17 cellular contexts compared by ENCODE assay signal in genomic region chr13:33272531-33273124, GRCh38. TPM values are rescaled to one million over a fixed set of nuclear protein-coding genes. Genes with fewer than 3 reads are reported as not detected.
DNase-seq lines count a peak whose midpoint lies in the region; ATAC-seq, FAIRE-seq and TF ChIP-seq lines count a peak whose summit lies in the region.
"Had no signal": no experiment of that assay in that cellular context is flagged by ENCODE, and none has a peak within 500 bp of the region (broad histone marks: within the 10 kb centered on the region; RNA-seq: fewer than 3 reads in every experiment).

No MANE protein-coding gene starts in this region.

- H3K27me3 ChIP-seq in H9 (ENCODE audit: insufficient read depth, low read length) (no peaks in the 10 kb centered on the region; the same call in 1 of the 2 replicates), mammary epithelial cell (ENCODE audit: insufficient read depth, low read length) (no peaks in the 10 kb centered on the region), HepG2 (ENCODE audit: control insufficient read depth in 1 of 2, insufficient read depth in 2 of 2, low read length in 2 of 2) (no peaks in the 10 kb centered on the region), small intestine (ENCODE audit: control insufficient read depth in 2 of 2, insufficient read depth in 2 of 2, low read length in 2 of 2) (no peaks in the 10 kb centered on the region)
- H3K27me3 ChIP-seq: adrenal gland had no signal

- H3K9me3 ChIP-seq in H9 (ENCODE audit: control insufficient read depth, low read depth, low read length) (no peaks in the 10 kb centered on the region), mammary epithelial cell (replicated peaks; ENCODE audit: insufficient read depth, low read length) (no peaks in the 10 kb centered on the region), HepG2 (ENCODE audit: low read length) (no peaks in the 10 kb centered on the region), small intestine (ENCODE audit: control insufficient read depth, low read depth) (no peaks in the 10 kb centered on the region)
- H3K9me3 ChIP-seq: adrenal gland had no signal

- H3K9me3 Mint-ChIP-seq in H9, result no peaks in the 10 kb centered on the region

- no peak overlapping the region for H2BK120ac ChIP-seq in H9 (ENCODE audit: low read depth, low read length, poor library complexity, severe bottlenecking)

- no peak for TF ChIP-seq POLR2A in HepG2 (IDR thresholded peaks at IDR 0.05; ENCODE audit: insufficient read depth in 1 of 2, low read depth in 2 of 2, low read length in 2 of 2)

- H2BK5ac ChIP-seq in H9 (ENCODE audit: insufficient read length, low read length), result no peak overlapping the region

- BruUV-seq in mammary epithelial cell (replicated peaks; lab: Mats Ljungman, UMichigan), result no TSS peak
- TSS peak; percentile 62 for BruUV-seq in HepG2 (replicated peaks; lab: Mats Ljungman, UMichigan)

- H3K27me3 Mint-ChIP-seq in H9 (ENCODE audit: low read depth), result no peaks in the 10 kb centered on the region

- no peaks in the 10 kb centered on the region; the same call in 1 of the 2 replicates for H3K4me1 ChIP-seq in H9 (ENCODE audit: insufficient read depth, low read length)
- H3K4me1 ChIP-seq in mammary epithelial cell (ENCODE audit: insufficient read depth, low read length), result peaks cover 14% of the 10 kb centered on the region
- peaks cover 79% of the 10 kb centered on the region for H3K4me1 ChIP-seq in HepG2 (ENCODE audit: insufficient read depth, low read length)
- peaks cover 0 to 18% of the 10 kb centered on the region in 2 donors for H3K4me1 ChIP-seq in small intestine (ENCODE audit: control insufficient read depth in 2 of 2, insufficient read depth in 1 of 2, low read depth in 1 of 2, low read length in 1 of 2)

- no peak overlapping the region for H2BK12ac ChIP-seq in H9 (ENCODE audit: insufficient read length, low read depth, low read length)

- intact Hi-C loops in mammary epithelial cell (cut with micrococcal nuclease) (no loop called here), HepG2 (cut with micrococcal nuclease; ENCODE audit: unreplicated experiment) (no loop called here)

- H3K4me3 Mint-ChIP-seq in H9, result no peak overlapping the region
- H3K4me3 Mint-ChIP-seq: T-helper 17 cell had no signal

- no peak overlapping the region for H2AK5ac ChIP-seq in H9 (ENCODE audit: insufficient read length, low read length)

- TF ChIP-seq CTCF in H9 (conservative IDR thresholded peaks at IDR 0.05) (no peak), mammary epithelial cell (conservative IDR thresholded peaks at IDR 0.05 in 1 of 2, IDR thresholded peaks at IDR 0.05 in 1 of 2; ENCODE audit: extremely low read depth in 1 of 2, insufficient read depth in 1 of 2, low read depth in 1 of 2, low read length in 2 of 2) (no peak), HepG2 (CRISPR knock-in tag; IDR thresholded peaks at IDR 0.05) (peak; percentile 39; the same call in 1 of the 2 replicates)

- H2AFZ ChIP-seq in H9 (ENCODE audit: low read length) (no peak overlapping the region), mammary epithelial cell (ENCODE audit: low read depth, low read length) (no peak overlapping the region), HepG2 (ENCODE audit: low read length) (no peak overlapping the region)

- peak overlapping the region in 2 of 3 experiments; percentile 9; a peak in 3 of 7 replicates for H3K27ac Mint-ChIP-seq in H9
- H3K27ac Mint-ChIP-seq: T-helper 17 cell had no signal

- no peak overlapping the region for H3K18ac ChIP-seq in H9 (ENCODE audit: insufficient read length, low read depth, low read length)

- no peak overlapping the region for H4K5ac ChIP-seq in H9 (ENCODE audit: insufficient read length, low read depth, low read length)

- H3K4me1 Mint-ChIP-seq in H9, result peaks cover 4 to 12% of the 10 kb centered on the region in 2 experiments
- H3K4me1 Mint-ChIP-seq: T-helper 17 cell had no signal

- POLR2A ChIA-PET in HepG2 (lab: Yijun Ruan, JAX), result interaction anchor here (0.9 to 2.8 kb wide), 5 partner anchors 11 to 43 kb away, joined by 3 to 14 read pairs (median 7); partner anchors contain the start of gene STARD13

- ATAC-seq in HepG2 (peak; percentile 82), HG03439 (IDR thresholded peaks at IDR 0.05; ENCODE audit: unreplicated experiment) (no peak), GM21786 (IDR thresholded peaks at IDR 0.05; ENCODE audit: unreplicated experiment) (no peak)
- ATAC-seq: T-helper 17 cell had no signal

- no peak overlapping the region for H3K14ac ChIP-seq in H9 (ENCODE audit: insufficient read depth, low read length)

- no peak overlapping the region for H4K8ac ChIP-seq in H9 (replicated peaks; ENCODE audit: insufficient read length, low read depth, low read length)

- no peak overlapping the region for H3K23ac ChIP-seq in H9 (ENCODE audit: insufficient read length, low read depth, low read length)

- no peak overlapping the region for H2BK15ac ChIP-seq in H9 (ENCODE audit: low read depth, low read length)

- no peak overlapping the region for H3K56ac ChIP-seq in H9 (ENCODE audit: insufficient read length, low read depth, low read length)

- no peaks in the 10 kb centered on the region for H3K23me2 ChIP-seq in H9 (ENCODE audit: insufficient read length, low read depth, low read length, poor library complexity, severe bottlenecking)

- H3K36me3 Mint-ChIP-seq in H9 (ENCODE audit: insufficient read depth in 1 of 3, low read depth in 3 of 3), result no peaks in the 10 kb centered on the region

- TF ChIP-seq EP300 in HepG2 (IDR thresholded peaks at IDR 0.05; ENCODE audit: low read depth in 2 of 2, low read length in 2 of 2), result no peak; a peak in 1 of 4 replicates
- TF ChIP-seq EP300 in HepG2 (CRISPR knock-in tag; IDR thresholded peaks at IDR 0.05; ENCODE audit: borderline replicate concordance), result no peak

- H4K20me1 ChIP-seq in H9 (ENCODE audit: control insufficient read depth, insufficient read depth, insufficient read length) (no peaks in the 10 kb centered on the region), mammary epithelial cell (ENCODE audit: insufficient read depth, low read length) (no peaks in the 10 kb centered on the region), HepG2 (ENCODE audit: insufficient read depth, low read length) (no peaks in the 10 kb centered on the region)

- DNase-seq in H9, result no peak
- peak; percentile 41 for DNase-seq in mammary epithelial cell
- DNase-seq in HepG2 (ENCODE audit: low spot score), result peak; percentile 52
- peak; percentile 91 for DNase-seq in small intestine
- DNase-seq in iPS-NIHi11 (ENCODE audit: low spot score), result no peak
- DNase-seq in DMS114 treated with DMSO at 0.1 percent for 48 hours (lab: John Stamatoyannopoulos, UW; ENCODE audit: unreplicated experiment), result no peak
- DNase-seq: activated CD4-positive, alpha-beta T cell treated with anti-CD3 and anti-CD28 coated beads for 48 hours; activated T-cell treated with anti-CD3 and anti-CD28 coated beads, Interleukin-2, amount 50 U/mL, for 48 hours; adrenal gland; C1 segment of cervical spinal cord; foreskin fibroblast; NCI-H2171 treated with DMSO at 0.1 percent for 48 hours; stimulated activated CD4-positive, alpha-beta T cell treated with anti-CD3 and anti-CD28 coated beads, Interleukin-2, amount 100 ng/mL, for 24 hours; T-helper 17 cell had no signal

- CTCF ChIA-PET in mammary epithelial cell (lab: Charles Lee; ENCODE audit: low non-redundant PET), result no interaction called here
- CTCF ChIA-PET in HepG2 (lab: Yijun Ruan, JAX; ENCODE audit: low intra/inter-chr PET ratio, low total read pairs), result no interaction called here

- H3T11ph ChIP-seq in H9 (ENCODE audit: low read length), result no peak overlapping the region

- H2BK20ac ChIP-seq in H9 (ENCODE audit: low read depth, low read length, poor library complexity, severe bottlenecking), result no peak overlapping the region

- H3K4ac ChIP-seq in H9 (ENCODE audit: low read depth, low read length), result no peak overlapping the region

- H3K79me1 ChIP-seq in H9 (ENCODE audit: insufficient read depth, low read depth, low read length, poor library complexity, severe bottlenecking), result no peaks in the 10 kb centered on the region

- no peak overlapping the region for H3K4me3 ChIP-seq in mammary epithelial cell (replicated peaks in 1 of 3; ENCODE audit: insufficient read depth in 1 of 3, low read depth in 2 of 3, low read length in 3 of 3)
- peak overlapping the region; percentile 29 to 41 (median 37); a peak in 3 of 6 replicates for H3K4me3 ChIP-seq in HepG2 (replicated peaks in 1 of 3; ENCODE audit: insufficient read depth in 1 of 3, low read depth in 2 of 3, low read length in 3 of 3)
- H3K4me3 ChIP-seq in small intestine (ENCODE audit: low read depth in 1 of 2, low read length in 2 of 2), result peak overlapping the region in 1 of 2 donors; percentile 22
- H3K4me3 ChIP-seq: adrenal gland had no signal

- H3K27ac ChIP-seq in H9 (ENCODE audit: insufficient read length, low read depth, low read length), result no peak overlapping the region
- no peak overlapping the region for H3K27ac ChIP-seq in mammary epithelial cell (ENCODE audit: insufficient read depth, low read depth, low read length)
- H3K27ac ChIP-seq in HepG2 (ENCODE audit: extremely low read length, insufficient read depth, low read length), result peak overlapping the region; percentile 84
- peak overlapping the region; percentile 58 to 87 for H3K27ac ChIP-seq in small intestine (ENCODE audit: low read depth in 1 of 2, low read length in 1 of 2)
- H3K27ac ChIP-seq: adrenal gland had no signal

- in situ Hi-C loops in mammary epithelial cell (cut with MboI; ENCODE audit: low sequenced_read_pairs in 2 of 2) (no loop called here), HepG2 (cut with HindIII; ENCODE audit: extremely low pct_ligation_motif_present, low pct_unique_long_range_greater_than_20kb) (no loop called here)

- H3K79me2 ChIP-seq in H9 (ENCODE audit: insufficient read depth, low read length) (no peaks in the 10 kb centered on the region), mammary epithelial cell (ENCODE audit: insufficient read depth, low read length) (peaks cover 94% of the 10 kb centered on the region), HepG2 (ENCODE audit: insufficient read depth, low read length) (peaks cover 61% of the 10 kb centered on the region)

- FAIRE-seq in HepG2 (lab: Jason Lieb, UNC) (no peak), small intestine (lab: Jason Lieb, UNC) (no peak)
- FAIRE-seq: H1 had no signal

- dilution Hi-C loops in mammary epithelial cell (cut with HindIII; ENCODE audit: low sequenced_read_pairs), result no loop called here

- no peak overlapping the region for H4K91ac ChIP-seq in H9 (ENCODE audit: insufficient read length, low read depth, low read length)

- WGBS in H9 (ENCODE audit: extremely low coverage, insufficient read length, low lambda C conversion rate), result no CpG with 5 or more reads among the region's 7 CpGs
- WGBS in mammary epithelial cell (ENCODE audit: low coverage, missing lambda C conversion rate), result 90% methylated on average over 7 of the region's 7 CpGs
- WGBS in HepG2 (ENCODE audit: low lambda C conversion rate), result 1% methylated on average over 7 of the region's 7 CpGs
- 13 to 61% (median 40%) methylated on average over 7 of the region's 7 CpGs for WGBS in small intestine, 3 donors

- no peak overlapping the region for H3K4me2 ChIP-seq in H9 (ENCODE audit: insufficient read depth, insufficient read length, low read length)
- H3K4me2 ChIP-seq in mammary epithelial cell (ENCODE audit: insufficient read depth, low read depth, low read length), result no peak overlapping the region
- peak overlapping the region; percentile 82 for H3K4me2 ChIP-seq in HepG2 (ENCODE audit: low read depth, low read length)

- H3K9ac ChIP-seq in H9 (ENCODE audit: extremely low read depth, insufficient read length, low read length) (no peak overlapping the region), mammary epithelial cell (ENCODE audit: insufficient read depth, low read length) (no peak overlapping the region), HepG2 (ENCODE audit: insufficient read depth, low read depth, low read length) (peak overlapping the region; percentile 57)

- no peak for TF ChIP-seq RAD21 in HepG2 (CRISPR knock-in tag; IDR thresholded peaks at IDR 0.05)

- peaks cover 9% of the 10 kb centered on the region for H3K36me3 ChIP-seq in mammary epithelial cell (ENCODE audit: insufficient read depth, low read length)
- peaks cover 0 to 16% of the 10 kb centered on the region in 2 experiments; a peak in 2 of 5 replicates for H3K36me3 ChIP-seq in HepG2 (replicated peaks in 1 of 2; ENCODE audit: control insufficient read depth in 1 of 2, insufficient read depth in 2 of 2, low read length in 2 of 2)
- no peaks in the 10 kb centered on the region for H3K36me3 ChIP-seq in small intestine (ENCODE audit: control insufficient read depth in 2 of 2, insufficient read depth in 2 of 2, low read length in 2 of 2)
- H3K36me3 ChIP-seq: adrenal gland had no signal

RNA-seq across cellular contexts. Expression of gene STARD13, which starts 12.9 kb away (rescaled TPM):
- total RNA-seq in H9 (2021), result 2.1 and 2.7 TPM in 2 replicates
- total RNA-seq in mammary epithelial cell, result 10 to 100 TPM; 10.8 to 15.5 TPM
- polyA plus RNA-seq in mammary epithelial cell, result 3.8 TPM
- 21.7 TPM for polyA minus RNA-seq in mammary epithelial cell
- 13.8 and 14.3 TPM in 2 replicates for total RNA-seq in HepG2 (2016; rRNA removed; fragmentation: Illumina TruSeq; extraction: Trizol)
- 5.1 and 5.3 TPM in 2 replicates for total RNA-seq in HepG2 (2016; cell fraction: cytosol; rRNA removed; fragmentation: Illumina TruSeq; extraction: Trizol; ENCODE audit: low read depth)
- 13.0 and 13.3 TPM in 2 replicates for total RNA-seq in HepG2 (2016; cell fraction: insoluble cytoplasmic fraction; rRNA removed; fragmentation: Illumina TruSeq; extraction: Trizol)
- total RNA-seq in HepG2 (2016; cell fraction: membrane; rRNA removed; fragmentation: Illumina TruSeq; extraction: Trizol), result 9.4 and 10.5 TPM in 2 replicates
- total RNA-seq in HepG2 (2016; cell fraction: nucleus; rRNA removed; fragmentation: Illumina TruSeq; extraction: Trizol), result 53.4 and 58.4 TPM in 2 replicates
- polyA plus RNA-seq in HepG2 (2011; rRNA removed), result 10.4 and 12.8 TPM in 2 replicates
- polyA plus RNA-seq in HepG2 (2011; cell fraction: cytosol; rRNA removed), result 5.8 and 6.4 TPM in 2 replicates
- 15.9 and 29.1 TPM in 2 replicates for polyA plus RNA-seq in HepG2 (2011; cell fraction: nucleus; rRNA removed)
- polyA plus RNA-seq in HepG2 (2012), result 11.9 and 13.6 TPM in 2 replicates
- 2.0 and 2.1 TPM in 2 replicates for polyA plus RNA-seq in HepG2 (2016; cell fraction: cytosol; fragmentation: Illumina TruSeq; extraction: Trizol; ENCODE audit: low read depth)
- 8.6 and 9.2 TPM in 2 replicates for polyA plus RNA-seq in HepG2 (2016; cell fraction: insoluble cytoplasmic fraction; fragmentation: Illumina TruSeq; extraction: Trizol; ENCODE audit: low read depth)
- polyA plus RNA-seq in HepG2 (2016; cell fraction: membrane; fragmentation: Illumina TruSeq; extraction: Trizol; ENCODE audit: low read depth), result 2.3 and 3.4 TPM in 2 replicates
- 14.9 and 15.9 TPM in 2 replicates for polyA plus RNA-seq in HepG2 (2016; cell fraction: nucleus; fragmentation: Illumina TruSeq; extraction: Trizol; ENCODE audit: insufficient read depth, low read depth)
- polyA minus RNA-seq in HepG2 (2011; rRNA and poly(A)+ RNA removed; ENCODE audit: low replicate concordance), result 7.2 and 67.0 TPM in 2 replicates
- 9.8 and 14.1 TPM in 2 replicates for polyA minus RNA-seq in HepG2 (2011; cell fraction: cytosol; rRNA and poly(A)+ RNA removed)
- 147 and 165 TPM in 2 replicates for polyA minus RNA-seq in HepG2 (2011; cell fraction: nucleus; rRNA and poly(A)+ RNA removed)
- 1 to 10 TPM; 2.2 to 7.4 (median 2.7) TPM for polyA plus RNA-seq in small intestine
- total RNA-seq: T-helper 17 cell had no signal

Comparison
In these comparisons a context has a peak if more than half of its experiments do, and no peak if none do; other contexts are left out.
1. DNase-seq: peak in mammary epithelial cell (single experiment), HepG2 (single experiment) and small intestine (single experiment); none in H9 (single experiment), iPS-NIHi11 (single experiment) and DMS114 treated with DMSO at 0.1 percent for 48 hours (single experiment).
2. H3K27ac ChIP-seq: peak in HepG2 (single experiment) and small intestine (2 of 2); none in H9 (single experiment) and mammary epithelial cell (single experiment).
3. H3K4me3 ChIP-seq: peak in HepG2 (3 of 3); none in mammary epithelial cell (0 of 3).